9 cellular contexts compared by ENCODE assay signal in genomic region chr1:243646841-243647240, GRCh38.
"Had no signal": no experiment of that assay in that cellular context is flagged by ENCODE, and none has a peak within 500 bp of the region (broad histone marks: within the 10 kb centered on the region; RNA-seq: fewer than 3 reads in every experiment).

No MANE protein-coding gene starts in this region.

- FAIRE-seq: HepG2, HTR-8/SVneo, K562 had no signal

- ATAC-seq: HepG2, K562 had no signal

- H3K4me3 Mint-ChIP-seq: IgD-negative memory B cell had no signal

- H3K27me3 Mint-ChIP-seq: IgD-negative memory B cell had no signal

- H3K27ac Mint-ChIP-seq: IgD-negative memory B cell had no signal

- H3K4me1 Mint-ChIP-seq: IgD-negative memory B cell had no signal

- DNase-seq: IMR-90, KBM-7, KG1 had no signal

- H3K4me3 ChIP-seq: K562 had no signal

- H3K4me2 ChIP-seq: KMS-11 had no signal

- H3K9ac ChIP-seq: KMS-11 had no signal

- H3K27ac ChIP-seq: HL-60, KMS-11 had no signal
